Comparison of ENCODE assay signal across 30 cellular contexts in the genomic region with DNA sequence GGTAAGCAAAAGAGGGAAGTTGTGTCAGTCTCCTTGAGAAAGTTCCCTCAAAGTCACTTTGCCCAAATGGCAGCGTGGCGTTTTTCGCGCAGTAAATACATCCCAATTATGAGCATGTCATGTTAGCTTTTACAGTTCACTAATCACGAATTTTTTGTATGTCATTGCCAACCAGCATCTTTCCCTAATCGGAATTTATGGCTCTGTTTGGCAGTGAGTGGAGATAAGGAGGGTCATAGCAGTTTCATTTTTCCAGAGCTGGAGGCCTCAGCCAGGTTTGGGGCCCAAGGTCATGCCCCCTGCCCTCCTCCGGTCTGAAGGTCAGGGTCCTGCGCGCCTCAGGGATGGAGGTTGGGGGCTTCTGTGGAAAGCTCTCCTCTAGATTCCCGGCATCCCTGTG.
"Had no signal": no experiment of that assay in that cellular context is flagged by ENCODE, and none has a peak within 500 bp of the region (broad histone marks: within the 10 kb centered on the region; RNA-seq: fewer than 3 reads in every experiment).

No MANE protein-coding gene starts in this region.

- ATAC-seq: left colon; left lung; lower lobe of right lung; naive thymus-derived CD8-positive, alpha-beta T cell; pancreas; sciatic nerve had no signal

- DNase-seq: hypothalamus; immature natural killer cell; kidney; left colon; left lung; lower lobe of right lung; mammary epithelial cell; mesenchymal stem cell; naive thymus-derived CD8-positive, alpha-beta T cell; nucleus accumbens; pancreas; retina; right cardiac atrium; stimulated activated CD4-positive, alpha-beta T cell treated with anti-CD3 and anti-CD28 coated beads, Interleukin-12 subunit alpha, Interleukin-12 subunit beta, amount 100 ng/mL, for 4 hours; stimulated activated CD4-positive, alpha-beta T cell treated with anti-CD3 and anti-CD28 coated beads, Interleukin-15, amount 100 ng/mL, for 24 hours; stimulated activated CD4-positive, alpha-beta T cell treated with anti-CD3 and anti-CD28 coated beads, Interleukin-2, amount 100 ng/mL, for 24 hours; stimulated activated CD4-positive, alpha-beta T cell treated with anti-CD3 and anti-CD28 coated beads, Interleukin-4, amount 100 ng/mL, for 1 hour; stimulated activated naive CD4-positive, alpha-beta T cell; stomach; tibial artery; upper lobe of right lung had no signal

- H3K9me3 Mint-ChIP-seq: immature natural killer cell; naive thymus-derived CD8-positive, alpha-beta T cell; nephron; neural crest cell had no signal

- H3K36me3 ChIP-seq: left lung, lower lobe of right lung, pancreas, prostate gland, stomach, suprapubic skin, thoracic aorta, tibial artery, upper lobe of right lung had no signal

- FAIRE-seq: islet of Langerhans, kidney, pancreas, urothelium cell line had no signal

- H3K4me1 Mint-ChIP-seq: immature natural killer cell had no signal

- H3K4me3 Mint-ChIP-seq: immature natural killer cell; naive thymus-derived CD8-positive, alpha-beta T cell; nephron; neural crest cell had no signal

- H3K36me3 Mint-ChIP-seq: immature natural killer cell; naive thymus-derived CD8-positive, alpha-beta T cell had no signal

- H3K27me3 ChIP-seq: left lung, pancreas, stomach, upper lobe of right lung had no signal

- H3K4me1 ChIP-seq: left lung, lower lobe of right lung, prostate gland, suprapubic skin, tibial artery, upper lobe of right lung had no signal

- H3K27ac Mint-ChIP-seq: immature natural killer cell, nephron had no signal

- H3K9me3 ChIP-seq: left lung, lower lobe of right lung, pancreas, prostate gland, stomach, suprapubic skin, thoracic aorta, tibial artery, upper lobe of right lung had no signal

- H3K27ac ChIP-seq: left lung, lower lobe of right lung, pancreas, prostate gland, skin epidermis, suprapubic skin, thoracic aorta, tibial artery, upper lobe of right lung had no signal

- H3K4me3 ChIP-seq: left lung, lower lobe of right lung, pancreas, prostate gland, skin epidermis, stomach, suprapubic skin, thoracic aorta, tibial artery, upper lobe of right lung had no signal
